1 cellular context compared by ENCODE assay signal in genomic region chr10:17128261-17128660, GRCh38.
TF ChIP-seq lines count a peak whose summit lies in the region.

No MANE protein-coding gene starts in this region.

TF ChIP-seq in HepG2, 621 proteins besides CTCF, POLR2A, EP300 and RAD21:
- TF ChIP-seq ZBTB44 (CRISPR knock-in tag; IDR thresholded peaks at IDR 0.05): no peak
- no peak for TF ChIP-seq ZNF343 (CRISPR knock-in tag; IDR thresholded peaks at IDR 0.05)
- TF ChIP-seq ZNF430 (CRISPR knock-in tag; IDR thresholded peaks at IDR 0.05): no peak
- TF ChIP-seq ZFP36 (IDR thresholded peaks at IDR 0.05; ENCODE audit: borderline replicate concordance, low read depth, low read length, partially characterized antibody): no peak
- TF ChIP-seq SMAD9 (CRISPR knock-in tag; IDR thresholded peaks at IDR 0.05): no peak
- no peak for TF ChIP-seq NBN (conservative IDR thresholded peaks at IDR 0.05)
- TF ChIP-seq BRF2 (CRISPR knock-in tag; IDR thresholded peaks at IDR 0.05): no peak
- TF ChIP-seq ZBTB14 (CRISPR knock-in tag; IDR thresholded peaks at IDR 0.05): no peak
- no peak for TF ChIP-seq NFIB (CRISPR knock-in tag; IDR thresholded peaks at IDR 0.05; ENCODE audit: borderline replicate concordance)
- no peak for TF ChIP-seq ZNF557 (CRISPR knock-in tag; IDR thresholded peaks at IDR 0.05)
- TF ChIP-seq GTF3A (CRISPR knock-in tag; conservative IDR thresholded peaks at IDR 0.05): no peak
- no peak for TF ChIP-seq XRCC5 (optimal IDR thresholded peaks at IDR 0.05; ENCODE audit: low read length)
